In genomic region chr17:50620237-50620636, GRCh38 we compare ENCODE assay signal across 24 cellular contexts. TPM values are rescaled to one million over a fixed set of nuclear protein-coding genes. Genes with fewer than 3 reads are reported as not detected.
"Had no signal": no experiment of that assay in that cellular context is flagged by ENCODE, and none has a peak within 500 bp of the region (broad histone marks: within the 10 kb centered on the region; RNA-seq: fewer than 3 reads in every experiment).

No MANE protein-coding gene starts in this region.

- H3K9me3 Mint-ChIP-seq: activated naive CD4-positive, alpha-beta T cell treated with anti-CD3 and anti-CD28 coated beads, Interleukin-2, amount 50 U/mL, for 24 hours; naive B cell; neural crest cell; stimulated activated naive B cell treated with anti-CD40 and anti-IgM and Interleukin-4, amounts not matched to agents 10 μg/mL and 1 μg/mL and 100 μg/mL, for 72 hours; type B pancreatic cell had no signal

- H3K36me3 Mint-ChIP-seq: activated naive CD4-positive, alpha-beta T cell treated with anti-CD3 and anti-CD28 coated beads, Interleukin-2, amount 50 U/mL, for 24 hours; naive B cell; stimulated activated naive B cell treated with anti-CD40 and anti-IgM and Interleukin-4, amounts not matched to agents 10 μg/mL and 1 μg/mL and 100 μg/mL, for 72 hours; type B pancreatic cell had no signal

- H3K4me1 Mint-ChIP-seq: activated naive CD4-positive, alpha-beta T cell treated with anti-CD3 and anti-CD28 coated beads, Interleukin-2, amount 50 U/mL, for 24 hours had no signal

- H3K4me3 Mint-ChIP-seq: activated naive CD4-positive, alpha-beta T cell treated with anti-CD3 and anti-CD28 coated beads, Interleukin-2, amount 50 U/mL, for 24 hours; naive B cell; neural crest cell; stimulated activated naive B cell treated with anti-CD40 and anti-IgM and Interleukin-4, amounts not matched to agents 10 μg/mL and 1 μg/mL and 100 μg/mL, for 72 hours; type B pancreatic cell had no signal

- DNase-seq: activated CD4-positive, alpha-beta T cell treated with anti-CD3 and anti-CD28 coated beads for 1 hour; activated CD4-positive, alpha-beta T cell treated with anti-CD3 and anti-CD28 coated beads, Interleukin-2, amount 50 U/mL, for 1 hour; activated gamma-delta T cell treated with Interleukin-2 at 50 U/mL for 16 hours; activated T-cell treated with anti-CD3 and anti-CD28 coated beads, Interleukin-2, amount 50 U/mL, for 1 hour; central memory CD4-positive, alpha-beta T cell; heart left ventricle; islet precursor cell; left cardiac atrium; mucosa of descending colon; naive B cell; stimulated activated CD4-positive, alpha-beta T cell treated with anti-CD3 and anti-CD28 coated beads, Interleukin-2, amount 100 ng/mL, for 48 hours; stimulated activated CD8-positive, alpha-beta memory T cell treated with anti-CD3 and anti-CD28 coated beads, Interleukin-4, amount 100 ng/mL, for 48 hours; stimulated activated naive B cell treated with anti-CD40 and anti-IgM and Interleukin-4, amounts not matched to agents 10 μg/mL and 1 μg/mL and 100 μg/mL, for 72 hours; testis had no signal

- H3K27me3 ChIP-seq: ascending aorta, testis, vagina had no signal

- H3K27ac ChIP-seq: ascending aorta, esophagus muscularis mucosa, heart left ventricle, testis, vagina, VCaP had no signal

- H3K9me3 ChIP-seq: ascending aorta, esophagus muscularis mucosa, heart left ventricle, mucosa of descending colon, testis, vagina had no signal

- H3K27ac Mint-ChIP-seq: activated naive CD4-positive, alpha-beta T cell treated with anti-CD3 and anti-CD28 coated beads, Interleukin-2, amount 50 U/mL, for 24 hours; naive B cell; progenitor cell of endocrine pancreas; stimulated activated naive B cell treated with anti-CD40 and anti-IgM and Interleukin-4, amounts not matched to agents 10 μg/mL and 1 μg/mL and 100 μg/mL, for 72 hours; type B pancreatic cell had no signal

- H3K27me3 Mint-ChIP-seq: activated naive CD4-positive, alpha-beta T cell treated with anti-CD3 and anti-CD28 coated beads, Interleukin-2, amount 50 U/mL, for 24 hours had no signal

- ATAC-seq: heart left ventricle; left cardiac atrium; mucosa of descending colon; stimulated activated naive B cell treated with anti-CD40 and anti-IgM and Interleukin-4, amounts not matched to agents 10 μg/mL and 1 μg/mL and 100 μg/mL, for 72 hours had no signal

- H3K36me3 ChIP-seq: ascending aorta, esophagus muscularis mucosa, heart left ventricle, vagina had no signal

- H3K4me1 ChIP-seq: ascending aorta, esophagus muscularis mucosa, testis had no signal

- H3K4me3 ChIP-seq: ascending aorta, esophagus muscularis mucosa, heart left ventricle, mucosa of descending colon, testis, vagina had no signal

RNA-seq across cellular contexts. Expression of gene ABCC3, which starts 14.4 kb away (rescaled TPM):
- total RNA-seq: neural crest cell; T-helper 2 cell treated with Interferon-gamma antibody and Interleukin-4, amounts not matched to agents 100 ng/mL and 5 ng/mL, for 36 hours had no signal

RNA-seq across cellular contexts. Expression of gene CACNA1G, which starts 59.7 kb away (rescaled TPM):
- total RNA-seq: dermis microvascular lymphatic vessel endothelial cell; T-helper 2 cell treated with Interferon-gamma antibody and Interleukin-4, amounts not matched to agents 100 ng/mL and 5 ng/mL, for 36 hours had no signal
